8 cellular contexts compared by ENCODE assay signal in genomic region chr9:106921341-106921899, GRCh38. TPM values are rescaled to one million over a fixed set of nuclear protein-coding genes. Genes with fewer than 3 reads are reported as not detected.
A peak's percentile ranks its signal among the peaks of the same experiment; 100 is the strongest.
DNase-seq lines count a peak whose midpoint lies in the region; ATAC-seq lines count a peak whose summit lies in the region.

No MANE protein-coding gene starts in this region.

- CTCF ChIA-PET in activated CD4-positive, alpha-beta memory T cell treated with anti-CD3 and anti-CD28 coated beads for 36 hours (lab: Charles Lee) = no interaction called here

- POLR2A ChIA-PET in activated CD4-positive, alpha-beta memory T cell treated with anti-CD3 and anti-CD28 coated beads for 36 hours (lab: Charles Lee) = no interaction called here

- DNase-seq in Right ventricle myocardium inferior (ENCODE audit: missing footprints) (no peak), cardiac septum (ENCODE audit: low spot score) (no peak), OCI-M2 (lab: John Stamatoyannopoulos, UW; ENCODE audit: unreplicated experiment) (peak; percentile 82), epidermal melanocyte (ENCODE audit: insufficient read length, low spot score) (peak; percentile 54), MV-4-11 (lab: John Stamatoyannopoulos, UW) (no peak), GF-D8 (lab: John Stamatoyannopoulos, UW) (no peak)
- no peak for DNase-seq in activated CD4-positive, alpha-beta memory T cell treated with anti-CD3 and anti-CD28 coated beads for 36 hours

- no peak overlapping the region for H3K4me3 Mint-ChIP-seq in activated CD4-positive, alpha-beta memory T cell treated with anti-CD3 and anti-CD28 coated beads for 36 hours

- H3K9me3 Mint-ChIP-seq in activated CD4-positive, alpha-beta memory T cell treated with anti-CD3 and anti-CD28 coated beads for 36 hours = peaks cover 8% of the 10 kb centered on the region

- ATAC-seq in Right ventricle myocardium inferior = peak; percentile 92

- no peaks in the 10 kb centered on the region for H3K9me3 ChIP-seq in mucosa of stomach (ENCODE audit: control insufficient read depth, low read length)

- no peaks in the 10 kb centered on the region for H3K27me3 Mint-ChIP-seq in activated CD4-positive, alpha-beta memory T cell treated with anti-CD3 and anti-CD28 coated beads for 36 hours

- H3K36me3 ChIP-seq in mucosa of stomach (ENCODE audit: control insufficient read depth, insufficient read depth, low read length) = no peaks in the 10 kb centered on the region

- H3K36me3 Mint-ChIP-seq in activated CD4-positive, alpha-beta memory T cell treated with anti-CD3 and anti-CD28 coated beads for 36 hours = no peaks in the 10 kb centered on the region

- no peaks in the 10 kb centered on the region for H3K27me3 ChIP-seq in mucosa of stomach (ENCODE audit: control insufficient read depth, insufficient read depth, low read length)

- peak overlapping the region; percentile 27 for H3K4me3 ChIP-seq in mucosa of stomach (ENCODE audit: low read length)

- H3K9ac ChIP-seq in mucosa of stomach (ENCODE audit: low read length) = peak overlapping the region; percentile 51

- no peaks in the 10 kb centered on the region for H3K4me1 Mint-ChIP-seq in activated CD4-positive, alpha-beta memory T cell treated with anti-CD3 and anti-CD28 coated beads for 36 hours (ENCODE audit: low read depth)

- intact Hi-C loops in Right ventricle myocardium inferior (cut with DNase I) (loop anchor here (2.0 to 5.0 kb wide), 3 partner anchors 41 to 51 kb away; no protein-coding TSS in a partner anchor), cardiac septum (cut with DNase I) (loop anchor here (1.0 to 5.0 kb wide), 3 partner anchors 41 to 56 kb away; no protein-coding TSS in a partner anchor)
- intact Hi-C loops in activated CD4-positive, alpha-beta memory T cell treated with anti-CD3 and anti-CD28 coated beads for 36 hours (cut with micrococcal nuclease) = no loop called here

- peaks cover 36% of the 10 kb centered on the region for H3K4me1 ChIP-seq in mucosa of stomach (ENCODE audit: control insufficient read depth, insufficient read depth, low read length)

- no peak overlapping the region for H3K27ac Mint-ChIP-seq in activated CD4-positive, alpha-beta memory T cell treated with anti-CD3 and anti-CD28 coated beads for 36 hours

RNA-seq across cellular contexts. Expression of gene ZNF462, which starts 58.5 kb away (rescaled TPM):
- total RNA-seq in Right ventricle myocardium inferior (21.1 TPM), cardiac septum (38.8 TPM)
- under 1 TPM; 0.61 to 0.64 TPM for total RNA-seq in activated CD4-positive, alpha-beta memory T cell treated with anti-CD3 and anti-CD28 coated beads for 36 hours

Comparison
In these comparisons a context has a peak if more than half of its experiments do, and no peak if none do; other contexts are left out.
1. DNase-seq: peak in OCI-M2 (single experiment) and epidermal melanocyte (single experiment); none in Right ventricle myocardium inferior (single experiment), cardiac septum (single experiment), MV-4-11 (single experiment), GF-D8 (single experiment) and activated CD4-positive, alpha-beta memory T cell treated with anti-CD3 and anti-CD28 coated beads for 36 hours (single experiment).
2. RNA of gene ZNF462, which starts 58.5 kb away (total RNA-seq): 38.8 TPM in cardiac septum (single experiment) and 21.1 TPM in Right ventricle myocardium inferior (single experiment); 0.61 to 0.64 TPM in activated CD4-positive, alpha-beta memory T cell treated with anti-CD3 and anti-CD28 coated beads for 36 hours; every median in the first group is over 10 times any median in the second.